Comparison of ENCODE assay signal across 1 cellular context in the genomic region with DNA sequence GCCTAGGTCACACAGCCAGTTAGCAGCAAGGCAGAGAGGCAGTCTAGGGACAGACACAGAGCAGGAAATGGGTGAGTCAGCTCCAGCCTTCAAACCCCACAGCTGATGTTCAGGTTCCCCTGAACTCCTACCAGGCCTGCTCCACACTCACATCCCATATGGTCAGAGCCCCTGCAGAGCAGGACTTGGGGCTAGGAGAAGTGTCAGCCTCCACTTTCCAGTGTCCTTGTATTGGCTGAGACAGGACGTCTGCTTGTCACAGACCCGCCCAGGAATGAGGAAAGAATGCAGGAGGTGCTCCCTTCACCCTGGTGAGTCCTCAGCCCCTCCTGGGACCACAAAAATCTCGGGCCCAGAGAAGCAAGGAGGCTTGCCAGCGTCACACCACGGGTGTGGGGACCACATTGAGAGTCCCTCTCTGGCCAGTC.
TF ChIP-seq lines count a peak whose summit lies in the region.

No MANE protein-coding gene starts in this region.

TF ChIP-seq in A549, 52 proteins besides CTCF, POLR2A, EP300 and RAD21 (continued from another document):
- TF ChIP-seq EHMT2 (IDR thresholded peaks at IDR 0.05; ENCODE audit: low read depth), result no peak
